Comparison of ENCODE assay signal across 1 cellular context in the genomic region with DNA sequence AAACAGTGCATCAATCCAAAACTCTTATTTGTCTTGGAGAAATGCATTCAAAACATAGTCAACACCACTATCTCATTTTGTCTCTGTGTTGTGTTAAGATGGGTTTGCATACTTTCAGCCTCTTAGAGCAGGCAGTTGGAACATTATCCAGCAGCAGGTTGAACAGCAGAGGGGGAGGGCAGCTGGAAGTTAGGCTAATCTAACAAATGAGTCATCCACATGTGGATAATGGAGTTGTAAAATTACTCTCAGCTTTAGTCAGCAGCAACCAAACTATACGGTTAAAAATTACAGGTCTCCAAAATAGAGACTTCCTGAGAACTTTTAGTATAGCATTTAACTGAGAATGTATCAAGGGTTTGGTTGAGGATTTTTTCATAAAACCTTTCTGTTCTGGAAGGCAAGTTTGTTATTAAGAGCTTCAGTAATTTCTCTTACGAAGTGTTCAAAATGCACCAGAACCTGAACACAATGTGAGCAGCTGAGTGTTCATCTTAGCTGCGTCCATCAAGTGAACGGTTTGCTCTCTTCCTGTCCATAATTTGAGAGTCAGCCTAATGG.
TF ChIP-seq lines count a peak whose summit lies in the region.

No MANE protein-coding gene starts in this region.

TF ChIP-seq in SK-N-SH treated with all-trans-retinoic acid at 6 μM for 48 hours, 23 proteins besides CTCF, POLR2A, EP300 and RAD21 (continued from another document):
- TF ChIP-seq, protein P1, sequence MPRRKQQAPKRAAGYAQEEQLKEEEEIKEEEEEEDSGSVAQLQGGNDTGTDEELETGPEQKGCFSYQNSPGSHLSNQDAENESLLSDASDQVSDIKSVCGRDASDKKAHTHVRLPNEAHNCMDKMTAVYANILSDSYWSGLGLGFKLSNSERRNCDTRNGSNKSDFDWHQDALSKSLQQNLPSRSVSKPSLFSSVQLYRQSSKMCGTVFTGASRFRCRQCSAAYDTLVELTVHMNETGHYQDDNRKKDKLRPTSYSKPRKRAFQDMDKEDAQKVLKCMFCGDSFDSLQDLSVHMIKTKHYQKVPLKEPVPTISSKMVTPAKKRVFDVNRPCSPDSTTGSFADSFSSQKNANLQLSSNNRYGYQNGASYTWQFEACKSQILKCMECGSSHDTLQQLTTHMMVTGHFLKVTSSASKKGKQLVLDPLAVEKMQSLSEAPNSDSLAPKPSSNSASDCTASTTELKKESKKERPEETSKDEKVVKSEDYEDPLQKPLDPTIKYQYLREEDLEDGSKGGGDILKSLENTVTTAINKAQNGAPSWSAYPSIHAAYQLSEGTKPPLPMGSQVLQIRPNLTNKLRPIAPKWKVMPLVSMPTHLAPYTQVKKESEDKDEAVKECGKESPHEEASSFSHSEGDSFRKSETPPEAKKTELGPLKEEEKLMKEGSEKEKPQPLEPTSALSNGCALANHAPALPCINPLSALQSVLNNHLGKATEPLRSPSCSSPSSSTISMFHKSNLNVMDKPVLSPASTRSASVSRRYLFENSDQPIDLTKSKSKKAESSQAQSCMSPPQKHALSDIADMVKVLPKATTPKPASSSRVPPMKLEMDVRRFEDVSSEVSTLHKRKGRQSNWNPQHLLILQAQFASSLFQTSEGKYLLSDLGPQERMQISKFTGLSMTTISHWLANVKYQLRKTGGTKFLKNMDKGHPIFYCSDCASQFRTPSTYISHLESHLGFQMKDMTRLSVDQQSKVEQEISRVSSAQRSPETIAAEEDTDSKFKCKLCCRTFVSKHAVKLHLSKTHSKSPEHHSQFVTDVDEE (CRISPR knock-in tag; IDR thresholded peaks at IDR 0.05), result peak; percentile 35; the same call in 1 of the 2 replicates
- peak; percentile 59; the same call in 1 of the 2 replicates for TF ChIP-seq SNAI2 (CRISPR knock-in tag; IDR thresholded peaks at IDR 0.05)
- no peak for TF ChIP-seq OSR1 (CRISPR knock-in tag; IDR thresholded peaks at IDR 0.05)
